18 cellular contexts compared by ENCODE assay signal in genomic region chr17:47696717-47697642, GRCh38. TPM values are rescaled to one million over a fixed set of nuclear protein-coding genes. Genes with fewer than 3 reads are reported as not detected.
DNase-seq lines count a peak whose midpoint lies in the region; ATAC-seq, FAIRE-seq and TF ChIP-seq lines count a peak whose summit lies in the region.
"Had no signal": no experiment of that assay in that cellular context is flagged by ENCODE, and none has a peak within 500 bp of the region (broad histone marks: within the 10 kb centered on the region; RNA-seq: fewer than 3 reads in every experiment).

No MANE protein-coding gene starts in this region.

- H3K4me2 ChIP-seq in HepG2 (ENCODE audit: low read depth, low read length) (no peak overlapping the region), PC-9 (no peak overlapping the region)

- ATAC-seq in HepG2: no peak
- no peak for ATAC-seq in right lobe of liver
- no peak for ATAC-seq in activated CD8-positive, alpha-beta T cell treated with anti-CD3 and anti-CD28 coated beads, Interleukin-2, amount 10 ng/mL, durations not matched to agents 7 days and 5 days
- no peak for ATAC-seq in HG03354 (IDR thresholded peaks at IDR 0.05; ENCODE audit: poor library complexity, severe bottlenecking, unreplicated experiment)
- ATAC-seq in HG02938 (IDR thresholded peaks at IDR 0.05; ENCODE audit: unreplicated experiment): no peak
- ATAC-seq: activated CD8-positive, alpha-beta memory T cell treated with anti-CD3 and anti-CD28 coated beads, Interleukin-2, amount 10 ng/mL, durations not matched to agents 7 days and 5 days; Panc1 had no signal

- in situ Hi-C loops in HepG2 (cut with HindIII; ENCODE audit: extremely low pct_ligation_motif_present, low pct_unique_long_range_greater_than_20kb): no loop called here

- H3F3A ChIP-seq in PC-9 (ENCODE audit: insufficient read depth, low read depth): peaks cover 36% of the 10 kb centered on the region; the same call in 1 of the 2 replicates

- TF ChIP-seq EP300 in HepG2 (IDR thresholded peaks at IDR 0.05; ENCODE audit: low read depth in 2 of 2, low read length in 2 of 2) (no peak), HepG2 (CRISPR knock-in tag; IDR thresholded peaks at IDR 0.05; ENCODE audit: borderline replicate concordance) (no peak)

- H3K4me3 ChIP-seq in HepG2 (replicated peaks in 1 of 3; ENCODE audit: insufficient read depth in 1 of 3, low read depth in 2 of 3, low read length in 3 of 3) (no peak overlapping the region), right lobe of liver (no peak overlapping the region), vagina (no peak overlapping the region), PC-9 (no peak overlapping the region)

- no peaks in the 10 kb centered on the region for H3K9me3 ChIP-seq in HepG2 (ENCODE audit: low read length)
- no peaks in the 10 kb centered on the region for H3K9me3 ChIP-seq in right lobe of liver
- no peaks in the 10 kb centered on the region for H3K9me3 ChIP-seq in vagina
- H3K9me3 ChIP-seq in PC-9 (ENCODE audit: insufficient read depth, low read depth): no peaks in the 10 kb centered on the region

- no peaks in the 10 kb centered on the region for H3K9me2 ChIP-seq in PC-9 (ENCODE audit: insufficient read depth)

- 82% methylated on average over 11 of the region's 11 CpGs for WGBS in HepG2 (ENCODE audit: low lambda C conversion rate)
- 47% methylated on average over 3 of the region's 11 CpGs for WGBS in right lobe of liver (ENCODE audit: insufficient coverage, low coverage, low lambda C conversion rate, missing lambda C conversion rate)

- peak overlapping the region; percentile 10 for H3K27ac Mint-ChIP-seq in activated CD8-positive, alpha-beta T cell treated with anti-CD3 and anti-CD28 coated beads, Interleukin-2, amount 10 ng/mL, durations not matched to agents 7 days and 5 days
- no peak overlapping the region for H3K27ac Mint-ChIP-seq in mesothelial cell of epicardium
- H3K27ac Mint-ChIP-seq: activated CD8-positive, alpha-beta memory T cell treated with anti-CD3 and anti-CD28 coated beads, Interleukin-2, amount 10 ng/mL, durations not matched to agents 7 days and 5 days had no signal

- H4K20me1 ChIP-seq in HepG2 (ENCODE audit: insufficient read depth, low read length) (no peaks in the 10 kb centered on the region), PC-9 (ENCODE audit: insufficient read depth) (no peaks in the 10 kb centered on the region; the same call in 1 of the 2 replicates)

- no peak for TF ChIP-seq CTCF in HepG2 (CRISPR knock-in tag; IDR thresholded peaks at IDR 0.05)
- TF ChIP-seq CTCF in right lobe of liver (IDR thresholded peaks at IDR 0.05): no peak
- no peak for TF ChIP-seq CTCF in mesothelial cell of epicardium (IDR thresholded peaks at IDR 0.05; ENCODE audit: unreplicated experiment)
- TF ChIP-seq CTCF in vagina (IDR thresholded peaks at IDR 0.05): no peak
- TF ChIP-seq CTCF in PC-9 (conservative IDR thresholded peaks at IDR 0.05): no peak

- no peaks in the 10 kb centered on the region for H3K9me3 Mint-ChIP-seq in activated CD8-positive, alpha-beta T cell treated with anti-CD3 and anti-CD28 coated beads, Interleukin-2, amount 10 ng/mL, durations not matched to agents 7 days and 5 days (ENCODE audit: insufficient read depth)
- H3K9me3 Mint-ChIP-seq in mesothelial cell of epicardium: no peaks in the 10 kb centered on the region

- H3K27me3 Mint-ChIP-seq in activated CD8-positive, alpha-beta T cell treated with anti-CD3 and anti-CD28 coated beads, Interleukin-2, amount 10 ng/mL, durations not matched to agents 7 days and 5 days (ENCODE audit: low read depth): no peaks in the 10 kb centered on the region
- H3K27me3 Mint-ChIP-seq in mesothelial cell of epicardium (ENCODE audit: low read depth): no peaks in the 10 kb centered on the region

- H3K9ac ChIP-seq in HepG2 (ENCODE audit: insufficient read depth, low read depth, low read length): no peak overlapping the region

- TF ChIP-seq RAD21 in HepG2 (CRISPR knock-in tag; IDR thresholded peaks at IDR 0.05): no peak

- no peaks in the 10 kb centered on the region for H3K36me3 Mint-ChIP-seq in activated CD8-positive, alpha-beta T cell treated with anti-CD3 and anti-CD28 coated beads, Interleukin-2, amount 10 ng/mL, durations not matched to agents 7 days and 5 days (ENCODE audit: low read depth)
- peaks cover 5% of the 10 kb centered on the region for H3K36me3 Mint-ChIP-seq in mesothelial cell of epicardium
- H3K36me3 Mint-ChIP-seq: activated CD8-positive, alpha-beta memory T cell treated with anti-CD3 and anti-CD28 coated beads, Interleukin-2, amount 10 ng/mL, durations not matched to agents 7 days and 5 days had no signal

- DNase-seq in HepG2 (ENCODE audit: low spot score): no peak
- DNase-seq in right lobe of liver: no peak
- DNase-seq in activated CD8-positive, alpha-beta T cell treated with anti-CD3 and anti-CD28 coated beads, Interleukin-2, amount 10 ng/mL, durations not matched to agents 7 days and 5 days: no peak
- no peak for DNase-seq in mesothelial cell of epicardium (ENCODE audit: low spot score in 2 of 2, unreplicated experiment in 2 of 2)
- no peak for DNase-seq in vagina (ENCODE audit: extremely low spot score in 2 of 2)
- no peak for DNase-seq in PC-9
- DNase-seq: activated CD8-positive, alpha-beta memory T cell treated with anti-CD3 and anti-CD28 coated beads, Interleukin-2, amount 10 ng/mL, durations not matched to agents 7 days and 5 days; amygdala; dermis blood vessel endothelial cell; NCI-H446 treated with DMSO at 0.1 percent for 48 hours; retina; stimulated activated CD4-positive, alpha-beta T cell treated with anti-CD3 and anti-CD28 coated beads, Interleukin-4, amount 100 ng/mL, for 24 hours; stimulated activated naive CD4-positive, alpha-beta T cell treated with Interleukin-2 at 50 U/mL for 16 hours; T-helper 9 cell had no signal

- no peak overlapping the region for H3K4me3 Mint-ChIP-seq in activated CD8-positive, alpha-beta T cell treated with anti-CD3 and anti-CD28 coated beads, Interleukin-2, amount 10 ng/mL, durations not matched to agents 7 days and 5 days
- peak overlapping the region; percentile 78 for H3K4me3 Mint-ChIP-seq in mesothelial cell of epicardium
- H3K4me3 Mint-ChIP-seq: activated CD8-positive, alpha-beta memory T cell treated with anti-CD3 and anti-CD28 coated beads, Interleukin-2, amount 10 ng/mL, durations not matched to agents 7 days and 5 days had no signal

- H3K79me2 ChIP-seq in HepG2 (ENCODE audit: insufficient read depth, low read length): no peaks in the 10 kb centered on the region
- no peaks in the 10 kb centered on the region for H3K79me2 ChIP-seq in PC-9 (ENCODE audit: low read depth)

- peaks cover 0 to 1% of the 10 kb centered on the region in 2 experiments; a peak in 1 of 5 replicates for H3K36me3 ChIP-seq in HepG2 (replicated peaks in 1 of 2; ENCODE audit: control insufficient read depth in 1 of 2, insufficient read depth in 2 of 2, low read length in 2 of 2)
- H3K36me3 ChIP-seq in right lobe of liver: no peaks in the 10 kb centered on the region
- H3K36me3 ChIP-seq in vagina: peaks cover 0 to 5% of the 10 kb centered on the region in 2 donors
- H3K36me3 ChIP-seq in PC-9 (ENCODE audit: low read depth): no peaks in the 10 kb centered on the region

- FAIRE-seq in HepG2 (lab: Jason Lieb, UNC): no peak

- H3K27ac ChIP-seq in HepG2 (ENCODE audit: extremely low read length, insufficient read depth, low read length) (no peak overlapping the region), right lobe of liver (no peak overlapping the region), vagina (peak overlapping the region; percentile 94), PC-9 (no peak overlapping the region)

- BruUV-seq in HepG2 (replicated peaks; lab: Mats Ljungman, UMichigan): no TSS peak
- no TSS peak for BruUV-seq in PC-9 (replicated peaks; lab: Mats Ljungman, UMichigan)

- H3K4me1 ChIP-seq in HepG2 (ENCODE audit: insufficient read depth, low read length) (peaks cover 33% of the 10 kb centered on the region), right lobe of liver (peaks cover 0 to 11% (median 0%) of the 10 kb centered on the region in 4 donors), vagina (peaks cover 35% of the 10 kb centered on the region), PC-9 (replicated peaks; ENCODE audit: insufficient read depth) (peaks cover 14% of the 10 kb centered on the region)

- TF ChIP-seq POLR2A in HepG2 (IDR thresholded peaks at IDR 0.05; ENCODE audit: insufficient read depth in 1 of 2, low read depth in 2 of 2, low read length in 2 of 2): no peak
- TF ChIP-seq POLR2A in right lobe of liver (IDR thresholded peaks at IDR 0.05): no peak
- no peak for TF ChIP-seq POLR2A in vagina (IDR thresholded peaks at IDR 0.05)

- peaks cover 50% of the 10 kb centered on the region for H3K4me1 Mint-ChIP-seq in activated CD8-positive, alpha-beta T cell treated with anti-CD3 and anti-CD28 coated beads, Interleukin-2, amount 10 ng/mL, durations not matched to agents 7 days and 5 days (ENCODE audit: low read depth)
- H3K4me1 Mint-ChIP-seq in mesothelial cell of epicardium: peaks cover 25% of the 10 kb centered on the region

- H2AFZ ChIP-seq in HepG2 (ENCODE audit: low read length) (no peak overlapping the region), PC-9 (no peak overlapping the region)

- intact Hi-C loops in HepG2 (cut with micrococcal nuclease; ENCODE audit: unreplicated experiment) (no loop called here), right lobe of liver (cut with DNase I) (no loop called here), vagina (cut with DNase I) (no loop called here), PC-9 (cut with micrococcal nuclease; ENCODE audit: unreplicated experiment) (no loop called here)

- CTCF ChIA-PET in HepG2 (lab: Yijun Ruan, JAX; ENCODE audit: low intra/inter-chr PET ratio, low total read pairs) (no interaction called here), PC-9 (lab: Charles Lee) (interaction anchor here (0.6 kb wide), 1 partner anchor 52 kb away, joined by 3 read pairs; no protein-coding TSS in a partner anchor)
- CTCF ChIA-PET in activated CD8-positive, alpha-beta T cell treated with anti-CD3 and anti-CD28 coated beads, Interleukin-2, amount 10 ng/mL, durations not matched to agents 7 days and 5 days (lab: Charles Lee): interaction anchor here (0.6 to 12.8 kb wide), 15 partner anchors 9 to 1155 kb away, joined by 3 to 474 read pairs (median 6); partner anchors contain the start of gene TBX21

- POLR2A ChIA-PET in HepG2 (lab: Yijun Ruan, JAX): no interaction called here
- POLR2A ChIA-PET in activated CD8-positive, alpha-beta T cell treated with anti-CD3 and anti-CD28 coated beads, Interleukin-2, amount 10 ng/mL, durations not matched to agents 7 days and 5 days (lab: Charles Lee): interaction anchor here (0.9 to 1.2 kb wide), 2 partner anchors 36 kb away, joined by 4 to 6 read pairs; partner anchors contain the start of gene TBX21
- POLR2A ChIA-PET in PC-9 (lab: Charles Lee; ENCODE audit: unreplicated experiment): no interaction called here

- no peaks in the 10 kb centered on the region for H3K27me3 ChIP-seq in HepG2 (ENCODE audit: control insufficient read depth in 1 of 2, insufficient read depth in 2 of 2, low read length in 2 of 2)
- H3K27me3 ChIP-seq in right lobe of liver: no peaks in the 10 kb centered on the region
- no peaks in the 10 kb centered on the region for H3K27me3 ChIP-seq in vagina
- H3K27me3 ChIP-seq in PC-9 (ENCODE audit: insufficient read depth, low read depth): no peaks in the 10 kb centered on the region

RNA-seq across cellular contexts. Expression of gene TBKBP1, which starts 3.0 kb away (rescaled TPM):
- 2.6 and 3.0 TPM in 2 replicates for total RNA-seq in HepG2 (2016; rRNA removed; fragmentation: Illumina TruSeq; extraction: Trizol)
- total RNA-seq in HepG2 (2016; cell fraction: cytosol; rRNA removed; fragmentation: Illumina TruSeq; extraction: Trizol; ENCODE audit: low read depth): 0.88 and 1.4 TPM in 2 replicates
- 2.8 and 3.8 TPM in 2 replicates for total RNA-seq in HepG2 (2016; cell fraction: insoluble cytoplasmic fraction; rRNA removed; fragmentation: Illumina TruSeq; extraction: Trizol)
- total RNA-seq in HepG2 (2016; cell fraction: membrane; rRNA removed; fragmentation: Illumina TruSeq; extraction: Trizol): 2.5 and 2.9 TPM in 2 replicates
- total RNA-seq in HepG2 (2016; cell fraction: nucleus; rRNA removed; fragmentation: Illumina TruSeq; extraction: Trizol): 2.6 and 4.3 TPM in 2 replicates
- polyA plus RNA-seq in HepG2 (2011; rRNA removed): 7.0 and 10.9 TPM in 2 replicates
- polyA plus RNA-seq in HepG2 (2011; cell fraction: cytosol; rRNA removed): 4.9 and 5.8 TPM in 2 replicates
- 50.3 and 56.8 TPM in 2 replicates for polyA plus RNA-seq in HepG2 (2011; cell fraction: nucleus; rRNA removed)
- polyA plus RNA-seq in HepG2 (2012): 11.8 and 15.7 TPM in 2 replicates
- 0.86 and 1.4 TPM in 2 replicates for polyA plus RNA-seq in HepG2 (2016; cell fraction: cytosol; fragmentation: Illumina TruSeq; extraction: Trizol; ENCODE audit: low read depth)
- polyA plus RNA-seq in HepG2 (2016; cell fraction: insoluble cytoplasmic fraction; fragmentation: Illumina TruSeq; extraction: Trizol; ENCODE audit: low read depth): 2.8 and 3.9 TPM in 2 replicates
- 1.6 and 2.8 TPM in 2 replicates for polyA plus RNA-seq in HepG2 (2016; cell fraction: membrane; fragmentation: Illumina TruSeq; extraction: Trizol; ENCODE audit: low read depth)
- 17.9 and 18.3 TPM in 2 replicates for polyA plus RNA-seq in HepG2 (2016; cell fraction: nucleus; fragmentation: Illumina TruSeq; extraction: Trizol; ENCODE audit: insufficient read depth, low read depth)
- 0.16 and 7.4 TPM in 2 replicates for polyA minus RNA-seq in HepG2 (2011; rRNA and poly(A)+ RNA removed; ENCODE audit: low replicate concordance)
- polyA minus RNA-seq in HepG2 (2011; cell fraction: cytosol; rRNA and poly(A)+ RNA removed): 1.8 and 5.3 TPM in 2 replicates
- polyA minus RNA-seq in HepG2 (2011; cell fraction: nucleus; rRNA and poly(A)+ RNA removed): 4.2 and 6.6 TPM in 2 replicates
- 1 to 10 TPM; 1.2 to 3.2 (median 2.2) TPM for total RNA-seq in right lobe of liver
- 1 to 10 TPM; 2.4 to 3.7 TPM for total RNA-seq in activated CD8-positive, alpha-beta T cell treated with anti-CD3 and anti-CD28 coated beads, Interleukin-2, amount 10 ng/mL, durations not matched to agents 7 days and 5 days
- total RNA-seq in mesothelial cell of epicardium: 49.8 to 53.9 TPM (median 52.7 TPM) in 3 replicates
- 13.8 TPM for total RNA-seq in vagina
- 3.3 and 4.9 TPM in 2 replicates for total RNA-seq in PC-9 (2021)

RNA-seq across cellular contexts. Expression of gene TBX21, which starts 36.1 kb away (rescaled TPM):
- total RNA-seq in HepG2 (2016; rRNA removed; fragmentation: Illumina TruSeq; extraction: Trizol) (not detected in 2 replicates), right lobe of liver (under 1 TPM in 5 of 6 experiments, not detected in 1; 0.19 to 0.56 (median 0.24) TPM), mesothelial cell of epicardium (not detected in 3 replicates), vagina (2.9 TPM), PC-9 (2021) (not detected in 2 replicates)
- total RNA-seq in HepG2 (2016; cell fraction: cytosol; rRNA removed; fragmentation: Illumina TruSeq; extraction: Trizol; ENCODE audit: low read depth): not detected in 2 replicates
- total RNA-seq in HepG2 (2016; cell fraction: insoluble cytoplasmic fraction; rRNA removed; fragmentation: Illumina TruSeq; extraction: Trizol): not detected in 2 replicates
- total RNA-seq in HepG2 (2016; cell fraction: membrane; rRNA removed; fragmentation: Illumina TruSeq; extraction: Trizol): not detected in 2 replicates
- total RNA-seq in HepG2 (2016; cell fraction: nucleus; rRNA removed; fragmentation: Illumina TruSeq; extraction: Trizol): not detected in 2 replicates
- polyA plus RNA-seq in HepG2 (2011; rRNA removed): not detected in 2 replicates
- polyA plus RNA-seq in HepG2 (2011; cell fraction: cytosol; rRNA removed): not detected in 2 replicates
- polyA plus RNA-seq in HepG2 (2011; cell fraction: nucleus; rRNA removed): 0.08 TPM in 1 of 2 replicates, not detected in the other
- not detected in 2 replicates for polyA plus RNA-seq in HepG2 (2012)
- polyA plus RNA-seq in HepG2 (2016; cell fraction: cytosol; fragmentation: Illumina TruSeq; extraction: Trizol; ENCODE audit: low read depth): not detected in 2 replicates
- polyA plus RNA-seq in HepG2 (2016; cell fraction: insoluble cytoplasmic fraction; fragmentation: Illumina TruSeq; extraction: Trizol; ENCODE audit: low read depth): not detected in 2 replicates
- not detected in 2 replicates for polyA plus RNA-seq in HepG2 (2016; cell fraction: membrane; fragmentation: Illumina TruSeq; extraction: Trizol; ENCODE audit: low read depth)
- polyA plus RNA-seq in HepG2 (2016; cell fraction: nucleus; fragmentation: Illumina TruSeq; extraction: Trizol; ENCODE audit: insufficient read depth, low read depth): not detected in 2 replicates
- polyA minus RNA-seq in HepG2 (2011; rRNA and poly(A)+ RNA removed; ENCODE audit: low replicate concordance): not detected in 2 replicates
- not detected in 2 replicates for polyA minus RNA-seq in HepG2 (2011; cell fraction: cytosol; rRNA and poly(A)+ RNA removed)
- polyA minus RNA-seq in HepG2 (2011; cell fraction: nucleus; rRNA and poly(A)+ RNA removed): not detected in 2 replicates
- total RNA-seq in activated CD8-positive, alpha-beta T cell treated with anti-CD3 and anti-CD28 coated beads, Interleukin-2, amount 10 ng/mL, durations not matched to agents 7 days and 5 days: 10 to 100 TPM; 27.4 to 27.5 TPM
- total RNA-seq: dermis blood vessel endothelial cell, HT1080 had no signal

RNA-seq across cellular contexts. Expression of gene KPNB1, which starts 47.3 kb away (rescaled TPM):
- total RNA-seq in HepG2 (2016; rRNA removed; fragmentation: Illumina TruSeq; extraction: Trizol) (424 and 443 TPM in 2 replicates), right lobe of liver (100 to 1,000 TPM in 2 of 6 experiments, 10 to 100 TPM in 4; 80.8 to 104 (median 94.5) TPM), mesothelial cell of epicardium (284 to 314 TPM (median 302 TPM) in 3 replicates), vagina (157 TPM), PC-9 (2021) (305 and 306 TPM in 2 replicates)
- 39.2 and 44.6 TPM in 2 replicates for total RNA-seq in HepG2 (2016; cell fraction: cytosol; rRNA removed; fragmentation: Illumina TruSeq; extraction: Trizol; ENCODE audit: low read depth)
- total RNA-seq in HepG2 (2016; cell fraction: insoluble cytoplasmic fraction; rRNA removed; fragmentation: Illumina TruSeq; extraction: Trizol): 408 and 433 TPM in 2 replicates
- 113 and 126 TPM in 2 replicates for total RNA-seq in HepG2 (2016; cell fraction: membrane; rRNA removed; fragmentation: Illumina TruSeq; extraction: Trizol)
- total RNA-seq in HepG2 (2016; cell fraction: nucleus; rRNA removed; fragmentation: Illumina TruSeq; extraction: Trizol): 217 and 252 TPM in 2 replicates
- polyA plus RNA-seq in HepG2 (2011; rRNA removed): 164 and 169 TPM in 2 replicates
- polyA plus RNA-seq in HepG2 (2011; cell fraction: cytosol; rRNA removed): 81.9 and 93.5 TPM in 2 replicates
- 158 and 166 TPM in 2 replicates for polyA plus RNA-seq in HepG2 (2011; cell fraction: nucleus; rRNA removed)
- polyA plus RNA-seq in HepG2 (2012): 249 and 287 TPM in 2 replicates
- polyA plus RNA-seq in HepG2 (2016; cell fraction: cytosol; fragmentation: Illumina TruSeq; extraction: Trizol; ENCODE audit: low read depth): 7.4 and 10.3 TPM in 2 replicates
- 390 TPM in 2 replicates for polyA plus RNA-seq in HepG2 (2016; cell fraction: insoluble cytoplasmic fraction; fragmentation: Illumina TruSeq; extraction: Trizol; ENCODE audit: low read depth)
- 36.4 and 43.8 TPM in 2 replicates for polyA plus RNA-seq in HepG2 (2016; cell fraction: membrane; fragmentation: Illumina TruSeq; extraction: Trizol; ENCODE audit: low read depth)
- polyA plus RNA-seq in HepG2 (2016; cell fraction: nucleus; fragmentation: Illumina TruSeq; extraction: Trizol; ENCODE audit: insufficient read depth, low read depth): 416 and 457 TPM in 2 replicates
- polyA minus RNA-seq in HepG2 (2011; rRNA and poly(A)+ RNA removed; ENCODE audit: low replicate concordance): 266 and 436 TPM in 2 replicates
- polyA minus RNA-seq in HepG2 (2011; cell fraction: cytosol; rRNA and poly(A)+ RNA removed): 150 and 163 TPM in 2 replicates
- 84.6 and 120 TPM in 2 replicates for polyA minus RNA-seq in HepG2 (2011; cell fraction: nucleus; rRNA and poly(A)+ RNA removed)
- 100 to 1,000 TPM; 413 to 427 TPM for total RNA-seq in activated CD8-positive, alpha-beta T cell treated with anti-CD3 and anti-CD28 coated beads, Interleukin-2, amount 10 ng/mL, durations not matched to agents 7 days and 5 days
